10 cellular contexts compared by ENCODE assay signal in the genomic region with DNA sequence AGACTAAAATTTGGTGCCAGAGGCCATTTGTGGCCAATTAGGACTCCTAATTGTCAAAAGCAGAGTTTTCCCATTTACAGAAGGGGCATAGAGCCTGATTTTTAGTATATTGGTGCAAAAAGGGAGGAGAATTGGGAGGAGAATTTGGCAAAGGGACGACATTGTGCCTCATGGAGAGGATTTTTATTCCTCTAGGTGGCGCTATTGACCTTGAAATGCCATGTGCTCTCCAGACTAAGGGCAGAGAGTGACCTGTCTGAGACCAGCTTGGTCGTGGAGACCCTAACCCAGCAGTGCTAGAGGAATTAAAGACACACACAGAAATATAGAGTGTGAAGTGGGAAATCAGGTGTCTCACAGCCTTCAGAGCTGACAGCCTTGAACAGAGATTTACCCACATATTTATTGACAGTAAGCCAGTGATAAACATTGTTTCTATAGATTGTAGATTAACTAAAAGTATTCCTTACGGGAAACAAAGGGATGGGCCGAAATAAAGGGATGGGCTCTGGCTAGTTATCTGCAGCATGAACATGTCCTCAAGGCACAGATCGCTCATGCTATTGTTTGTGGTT. TPM values are rescaled to one million over a fixed set of nuclear protein-coding genes. Genes with fewer than 3 reads are reported as not detected.
DNase-seq lines count a peak whose midpoint lies in the region; ATAC-seq and TF ChIP-seq lines count a peak whose summit lies in the region.
"Not testable (repeated sequence)": the region's sequence is repeated elsewhere in the genome, so short reads cannot be mapped to it uniquely, and the experiment has no call there.
"Had no signal": no experiment of that assay in that cellular context is flagged by ENCODE, and none has a peak within 500 bp of the region (broad histone marks: within the 10 kb centered on the region; RNA-seq: fewer than 3 reads in every experiment).

No MANE protein-coding gene starts in this region.

- 58% methylated on average over 6 of the region's 6 CpGs for WGBS in SK-N-SH (ENCODE audit: low lambda C conversion rate)

- ATAC-seq in foreskin keratinocyte: not testable (repeated sequence)

- not testable (repeated sequence) for H3K4me1 ChIP-seq in SK-N-SH (ENCODE audit: control insufficient read depth in 1 of 2, insufficient read depth in 2 of 2, low read depth in 1 of 2, low read length in 1 of 2); foreskin keratinocyte

- peaks cover 83% of the 10 kb centered on the region for H3K36me3 Mint-ChIP-seq in progenitor cell of endocrine pancreas (ENCODE audit: insufficient read depth)

- not testable (repeated sequence) for H3K4me3 Mint-ChIP-seq in progenitor cell of endocrine pancreas (ENCODE audit: low read depth)

- H3K4me3 ChIP-seq in BJ (ENCODE audit: low read depth, low read length); SK-N-SH (ENCODE audit: low read depth in 2 of 2, low read length in 1 of 2); cardiac fibroblast (replicated peaks in 1 of 2; ENCODE audit: low read depth in 2 of 2, low read length in 2 of 2): not testable (repeated sequence)

- H3K27me3 ChIP-seq in BJ (ENCODE audit: control insufficient read depth, insufficient read depth, low read length); SK-N-SH (ENCODE audit: insufficient read depth); foreskin keratinocyte: not testable (repeated sequence)

- H3K9ac ChIP-seq in SK-N-SH: not testable (repeated sequence)

- not testable (repeated sequence) for H3K27ac Mint-ChIP-seq in progenitor cell of endocrine pancreas

- POLR2A ChIA-PET in BJ (lab: Charles Lee); SK-N-SH (lab: Yijun Ruan, JAX): not testable (repeated sequence)

- CTCF ChIA-PET in BJ (lab: Yijun Ruan, JAX); SK-N-SH (lab: Yijun Ruan, JAX): not testable (repeated sequence)

- TF ChIP-seq RAD21 in Ishikawa (IDR thresholded peaks at IDR 0.05; ENCODE audit: low read depth): peak; percentile 62
- not testable (repeated sequence) for TF ChIP-seq RAD21 in SK-N-SH (IDR thresholded peaks at IDR 0.05; ENCODE audit: low read length)

- not testable (repeated sequence) for H3F3A ChIP-seq in SK-N-SH (replicated peaks; ENCODE audit: insufficient read depth)

- not testable (repeated sequence) for H3K9me3 ChIP-seq in SK-N-SH

- not testable (repeated sequence) for H3K4me1 Mint-ChIP-seq in progenitor cell of endocrine pancreas (ENCODE audit: low read depth)

- H3K27me3 Mint-ChIP-seq in progenitor cell of endocrine pancreas: not testable (repeated sequence)

- TF ChIP-seq EP300 in Ishikawa (IDR thresholded peaks at IDR 0.05; ENCODE audit: borderline replicate concordance); SK-N-SH (IDR thresholded peaks at IDR 0.05; ENCODE audit: borderline replicate concordance in 1 of 2, low read depth in 1 of 2, low read length in 1 of 2): not testable (repeated sequence)

- not testable (repeated sequence) for H2AFZ ChIP-seq in SK-N-SH (ENCODE audit: low read depth)

- H3K27ac ChIP-seq in SK-N-SH (ENCODE audit: low read depth in 2 of 2, low read length in 1 of 2); foreskin keratinocyte: not testable (repeated sequence)

- TF ChIP-seq CTCF in BJ (IDR thresholded peaks at IDR 0.05; ENCODE audit: insufficient read depth, low read depth, low read length): peak; percentile 17; the same call in 1 of the 2 replicates
- TF ChIP-seq CTCF in GM12872 (IDR thresholded peaks at IDR 0.05; ENCODE audit: insufficient read depth, low read depth, low read length): peak; percentile 34; the same call in 1 of the 3 replicates
- peak; percentile 48 for TF ChIP-seq CTCF in SK-N-SH (IDR thresholded peaks at IDR 0.05)
- TF ChIP-seq CTCF in cardiac fibroblast (IDR thresholded peaks at IDR 0.05; ENCODE audit: low read depth, low read length): peak; percentile 25
- TF ChIP-seq CTCF in foreskin keratinocyte (conservative IDR thresholded peaks at IDR 0.05): peak; percentile 49
- TF ChIP-seq CTCF in progenitor cell of endocrine pancreas (IDR thresholded peaks at IDR 0.05; ENCODE audit: unreplicated experiment): peak; percentile 24

- H3K36me3 ChIP-seq in BJ (ENCODE audit: control insufficient read depth, insufficient read depth, low read length): not testable (repeated sequence)
- H3K36me3 ChIP-seq in SK-N-SH (replicated peaks in 1 of 2; ENCODE audit: control insufficient read depth in 1 of 2, insufficient read depth in 2 of 2, low read length in 1 of 2): peaks cover 0 to 14% of the 10 kb centered on the region in 2 experiments

- not testable (repeated sequence) for H3K9me2 ChIP-seq in SK-N-SH

- H3K79me2 ChIP-seq in SK-N-SH (ENCODE audit: insufficient read depth): not testable (repeated sequence)

- peaks cover 43% of the 10 kb centered on the region for H3K9me3 Mint-ChIP-seq in progenitor cell of endocrine pancreas (ENCODE audit: low read depth)

- H3K4me2 ChIP-seq in SK-N-SH: not testable (repeated sequence)

- DNase-seq in BJ (ENCODE audit: low read depth); SK-N-SH; foreskin keratinocyte; progenitor cell of endocrine pancreas (ENCODE audit: low spot score, unreplicated experiment): not testable (repeated sequence)
- DNase-seq in NOMO-1 (lab: John Stamatoyannopoulos, UW; ENCODE audit: unreplicated experiment in 2 of 2) (peak; percentile 21 to 24), cardiac fibroblast (ENCODE audit: low read depth in 2 of 2) (peak in 1 of 2 donors; percentile 11)

- not testable (repeated sequence) for H4K20me1 ChIP-seq in SK-N-SH (ENCODE audit: insufficient read depth)

RNA-seq across cellular contexts. Expression of gene CCDC30, which starts 48.6 kb away (rescaled TPM):
- polyA plus RNA-seq in BJ (2011; rRNA removed): 0.26 and 0.38 TPM in 2 replicates
- 0.95 and 2.2 TPM in 2 replicates for polyA minus RNA-seq in BJ (2011; rRNA and poly(A)+ RNA removed)
- polyA plus RNA-seq in SK-N-SH (2012; rRNA removed): 0.94 and 1.4 TPM in 2 replicates
- 0.71 and 1.2 TPM in 2 replicates for polyA plus RNA-seq in SK-N-SH (2012; cell fraction: cytosol; rRNA removed)
- polyA plus RNA-seq in SK-N-SH (2012; cell fraction: nucleus; rRNA removed): 4.2 TPM in 2 replicates
- 0.25 and 0.54 TPM in 2 replicates for total RNA-seq in foreskin keratinocyte
- polyA plus RNA-seq in foreskin keratinocyte: 0.12 and 0.43 TPM in 2 replicates
- total RNA-seq in progenitor cell of endocrine pancreas: 17.3 and 23.6 TPM in 2 replicates

RNA-seq across cellular contexts. Expression of gene PPCS, which starts 55.3 kb away (rescaled TPM):
- polyA plus RNA-seq in BJ (2011; rRNA removed): 27.1 and 30.6 TPM in 2 replicates
- 10.3 and 12.6 TPM in 2 replicates for polyA minus RNA-seq in BJ (2011; rRNA and poly(A)+ RNA removed)
- polyA plus RNA-seq in SK-N-SH (2012; rRNA removed): 25.9 and 40.0 TPM in 2 replicates
- polyA plus RNA-seq in SK-N-SH (2012; cell fraction: cytosol; rRNA removed): 33.4 and 39.2 TPM in 2 replicates
- polyA plus RNA-seq in SK-N-SH (2012; cell fraction: nucleus; rRNA removed): 44.4 and 77.9 TPM in 2 replicates
- total RNA-seq in foreskin keratinocyte: 47.0 and 52.2 TPM in 2 replicates
- 48.7 and 51.3 TPM in 2 replicates for polyA plus RNA-seq in foreskin keratinocyte
- 48.5 and 49.4 TPM in 2 replicates for total RNA-seq in progenitor cell of endocrine pancreas

RNA-seq across cellular contexts. Expression of gene ZMYND12, which starts 55.8 kb away (rescaled TPM):
- polyA plus RNA-seq in BJ (2011; rRNA removed) (0.66 and 1.3 TPM in 2 replicates), SK-N-SH (2012; rRNA removed) (0.18 and 0.45 TPM in 2 replicates), foreskin keratinocyte (0.26 and 0.55 TPM in 2 replicates)
- 0.66 TPM in 1 of 2 replicates, not detected in the other for polyA minus RNA-seq in BJ (2011; rRNA and poly(A)+ RNA removed)
- 0.29 and 0.45 TPM in 2 replicates for polyA plus RNA-seq in SK-N-SH (2012; cell fraction: cytosol; rRNA removed)
- polyA plus RNA-seq in SK-N-SH (2012; cell fraction: nucleus; rRNA removed): 0.15 and 0.46 TPM in 2 replicates
- total RNA-seq in foreskin keratinocyte (0.46 and 0.54 TPM in 2 replicates), progenitor cell of endocrine pancreas (0.89 and 2.0 TPM in 2 replicates)
- total RNA-seq: LHCN-M2, myocyte had no signal
